In the genomic region with DNA sequence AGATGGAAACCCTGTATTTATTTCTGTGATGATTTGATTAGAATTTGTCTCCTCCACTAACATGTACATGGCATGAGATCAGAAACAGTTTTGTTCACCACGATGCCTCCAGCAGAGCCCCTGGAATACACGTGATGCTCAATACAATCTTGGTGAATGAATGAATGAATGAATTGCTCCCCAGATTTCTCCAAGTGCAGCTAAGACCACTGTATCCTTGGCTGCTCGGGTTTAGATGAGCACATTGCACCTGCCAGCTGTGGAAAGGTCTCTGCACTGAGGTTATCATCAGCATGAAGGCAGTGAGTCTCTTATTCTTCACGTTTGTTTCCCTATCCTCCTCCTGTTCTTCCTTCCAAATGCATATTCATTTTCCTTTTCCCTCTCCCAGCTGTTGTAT, we compare ENCODE assay signal across 11 cellular contexts. TPM values are rescaled to one million over a fixed set of nuclear protein-coding genes. Genes with fewer than 3 reads are reported as not detected.
DNase-seq lines count a peak whose midpoint lies in the region; ATAC-seq and TF ChIP-seq lines count a peak whose summit lies in the region.
"Had no signal": no experiment of that assay in that cellular context is flagged by ENCODE, and none has a peak within 500 bp of the region (broad histone marks: within the 10 kb centered on the region; RNA-seq: fewer than 3 reads in every experiment).

No MANE protein-coding gene starts in this region.

- H3K27ac Mint-ChIP-seq in CD8-positive, alpha-beta memory T cell: peak overlapping the region; percentile 41 to 98 (median 94)
- H3K27ac Mint-ChIP-seq in activated naive CD8-positive, alpha-beta T cell treated with anti-CD3 and anti-CD28 coated beads for 36 hours: peak overlapping the region; percentile 93
- peak overlapping the region in 2 of 3 experiments; percentile 47 to 66 for H3K27ac Mint-ChIP-seq in nephron

- no peaks in the 10 kb centered on the region for H3K79me2 ChIP-seq in KMS-11 (ENCODE audit: insufficient read depth, low read depth)

- H3K9ac ChIP-seq in KMS-11: no peak overlapping the region

- H3K9me3 Mint-ChIP-seq in CD8-positive, alpha-beta memory T cell: no peaks in the 10 kb centered on the region
- no peaks in the 10 kb centered on the region for H3K9me3 Mint-ChIP-seq in activated naive CD8-positive, alpha-beta T cell treated with anti-CD3 and anti-CD28 coated beads for 36 hours
- no peaks in the 10 kb centered on the region for H3K9me3 Mint-ChIP-seq in nephron

- no peaks in the 10 kb centered on the region for H3K27me3 ChIP-seq in CD8-positive, alpha-beta memory T cell (ENCODE audit: insufficient read depth, low read length, poor library complexity, severe bottlenecking)
- H3K27me3 ChIP-seq in KMS-11 (ENCODE audit: insufficient read depth, low read depth): no peaks in the 10 kb centered on the region
- H3K27me3 ChIP-seq: right atrium auricular region, testis had no signal

- no peaks in the 10 kb centered on the region for H3K9me3 ChIP-seq in CD8-positive, alpha-beta memory T cell (ENCODE audit: low read length)
- H3K9me3 ChIP-seq: right atrium auricular region, testis had no signal

- H3K4me2 ChIP-seq in KMS-11: no peak overlapping the region

- no peak overlapping the region for H3K27ac ChIP-seq in CD8-positive, alpha-beta memory T cell (ENCODE audit: low read depth, low read length)
- no peak overlapping the region for H3K27ac ChIP-seq in KMS-11
- H3K27ac ChIP-seq: coronary artery, right atrium auricular region, testis had no signal

- peaks cover 53 to 72% (median 66%) of the 10 kb centered on the region in 3 donors for H3K4me1 Mint-ChIP-seq in CD8-positive, alpha-beta memory T cell
- H3K4me1 Mint-ChIP-seq in activated naive CD8-positive, alpha-beta T cell treated with anti-CD3 and anti-CD28 coated beads for 36 hours: peaks cover 69% of the 10 kb centered on the region
- peaks cover 68% of the 10 kb centered on the region for H3K4me1 Mint-ChIP-seq in nephron

- peak overlapping the region; percentile 63 for H3K4me3 ChIP-seq in CD8-positive, alpha-beta memory T cell (ENCODE audit: low read length)
- H3K4me3 ChIP-seq in KMS-11 (IDR thresholded peaks at IDR 0.05; ENCODE audit: insufficient read depth, low read depth, low read length): no peak overlapping the region
- H3K4me3 ChIP-seq: coronary artery, right atrium auricular region, testis had no signal

- peak overlapping the region; percentile 29; the same call in 1 of the 2 replicates for H2AFZ ChIP-seq in KMS-11 (ENCODE audit: low read depth)

- H3K4me3 Mint-ChIP-seq in CD8-positive, alpha-beta memory T cell: peak overlapping the region; percentile 72 to 91 (median 88)
- peak overlapping the region; percentile 79 for H3K4me3 Mint-ChIP-seq in activated naive CD8-positive, alpha-beta T cell treated with anti-CD3 and anti-CD28 coated beads for 36 hours
- peak overlapping the region in 1 of 3 experiments; percentile 53 for H3K4me3 Mint-ChIP-seq in nephron

- peaks cover 49% of the 10 kb centered on the region for H3K4me1 ChIP-seq in CD8-positive, alpha-beta memory T cell (ENCODE audit: insufficient read depth, low read length)
- H3K4me1 ChIP-seq in KMS-11 (ENCODE audit: low read depth, poor library complexity, severe bottlenecking): no peaks in the 10 kb centered on the region
- H3K4me1 ChIP-seq: right atrium auricular region, testis had no signal

- no peak for TF ChIP-seq CTCF in KMS-11 (conservative IDR thresholded peaks at IDR 0.05; ENCODE audit: low read depth, low read length)
- no peak for TF ChIP-seq CTCF in nephron (IDR thresholded peaks at IDR 0.05; ENCODE audit: unreplicated experiment in 3 of 3)

- H4K20me1 ChIP-seq in KMS-11 (ENCODE audit: insufficient read depth): no peaks in the 10 kb centered on the region

- peaks cover 0 to 1% of the 10 kb centered on the region in 2 donors for H3K27me3 Mint-ChIP-seq in CD8-positive, alpha-beta memory T cell
- no peaks in the 10 kb centered on the region for H3K27me3 Mint-ChIP-seq in activated naive CD8-positive, alpha-beta T cell treated with anti-CD3 and anti-CD28 coated beads for 36 hours
- no peaks in the 10 kb centered on the region for H3K27me3 Mint-ChIP-seq in nephron (ENCODE audit: low read depth)

- CTCF ChIA-PET in CD8-positive, alpha-beta memory T cell (lab: Charles Lee): interaction anchor here (1.3 to 3.2 kb wide), 3 partner anchors 11 to 38 kb away, joined by 3 to 11 read pairs (median 6); a partner anchor contains a TSS

- no peak for ATAC-seq in HG02623 (IDR thresholded peaks at IDR 0.05; ENCODE audit: unreplicated experiment)

- H3K36me3 ChIP-seq in CD8-positive, alpha-beta memory T cell (ENCODE audit: insufficient read depth, low read length): no peaks in the 10 kb centered on the region
- no peaks in the 10 kb centered on the region for H3K36me3 ChIP-seq in KMS-11 (ENCODE audit: insufficient read depth)
- H3K36me3 ChIP-seq: right atrium auricular region had no signal

- POLR2A ChIA-PET in CD8-positive, alpha-beta memory T cell (lab: Charles Lee): no interaction called here

- DNase-seq in CD8-positive, alpha-beta memory T cell: no peak
- DNase-seq in activated naive CD8-positive, alpha-beta T cell treated with anti-CD3 and anti-CD28 coated beads for 36 hours: no peak
- no peak for DNase-seq in NCI-H1105 treated with DMSO at 0.1 percent for 48 hours (lab: John Stamatoyannopoulos, UW)
- DNase-seq in NCI-H2107 treated with DMSO at 0.1 percent for 48 hours (lab: John Stamatoyannopoulos, UW; ENCODE audit: unreplicated experiment): no peak
- DNase-seq: MM.1S, testis had no signal

- peaks cover under 1 to 14% (median 2%) of the 10 kb centered on the region in 3 donors for H3K36me3 Mint-ChIP-seq in CD8-positive, alpha-beta memory T cell
- peaks cover 21% of the 10 kb centered on the region for H3K36me3 Mint-ChIP-seq in activated naive CD8-positive, alpha-beta T cell treated with anti-CD3 and anti-CD28 coated beads for 36 hours
- no peaks in the 10 kb centered on the region for H3K36me3 Mint-ChIP-seq in nephron (ENCODE audit: low read depth)

RNA-seq across cellular contexts. Expression of a gene that starts 17.9 kb away (rescaled TPM):
- total RNA-seq in CD8-positive, alpha-beta memory T cell: 1 to 10 TPM; 3.7 TPM
- polyA plus RNA-seq in CD8-positive, alpha-beta memory T cell: 5.6 TPM
- total RNA-seq in activated naive CD8-positive, alpha-beta T cell treated with anti-CD3 and anti-CD28 coated beads for 36 hours: 1 to 10 TPM; 3.0 to 3.4 TPM

RNA-seq across cellular contexts. Expression of a gene that starts 37.5 kb away (rescaled TPM):
- 10 to 100 TPM; 54.2 to 54.7 TPM for total RNA-seq in CD8-positive, alpha-beta memory T cell
- polyA plus RNA-seq in CD8-positive, alpha-beta memory T cell: 37.0 TPM
- total RNA-seq in activated naive CD8-positive, alpha-beta T cell treated with anti-CD3 and anti-CD28 coated beads for 36 hours: 10 to 100 TPM; 66.4 to 69.8 TPM

RNA-seq across cellular contexts. Expression of a gene that starts 37.9 kb away (rescaled TPM):
- 10 to 100 TPM; 49.2 to 50.8 TPM for total RNA-seq in CD8-positive, alpha-beta memory T cell
- polyA plus RNA-seq in CD8-positive, alpha-beta memory T cell: 1.7 TPM
- total RNA-seq in activated naive CD8-positive, alpha-beta T cell treated with anti-CD3 and anti-CD28 coated beads for 36 hours: 10 to 100 TPM; 83.6 to 85.1 TPM

RNA-seq across cellular contexts. Expression of a gene that starts 38.5 kb away (rescaled TPM):
- 10 to 100 TPM; 82.5 to 85.1 TPM for total RNA-seq in CD8-positive, alpha-beta memory T cell
- 121 TPM for polyA plus RNA-seq in CD8-positive, alpha-beta memory T cell
- 10 to 100 TPM; 70.3 to 76.3 TPM for total RNA-seq in activated naive CD8-positive, alpha-beta T cell treated with anti-CD3 and anti-CD28 coated beads for 36 hours
